17 cellular contexts compared by ENCODE assay signal in genomic region chr15:25706176-25706970, GRCh38.
"Had no signal": no experiment of that assay in that cellular context is flagged by ENCODE, and none has a peak within 500 bp of the region (broad histone marks: within the 10 kb centered on the region; RNA-seq: fewer than 3 reads in every experiment).

No MANE protein-coding gene starts in this region.

- DNase-seq: effector memory CD8-positive, alpha-beta T cell; foreskin keratinocyte; kidney; left cardiac atrium; left ventricle myocardium inferior; mesenchymal stem cell; naive B cell; psoas muscle; retina; right lobe of liver; stimulated activated CD4-positive, alpha-beta T cell treated with anti-CD3 and anti-CD28 coated beads, Interleukin-12 subunit alpha, Interleukin-12 subunit beta, amount 100 ng/mL, for 4 hours; stimulated activated naive CD4-positive, alpha-beta T cell treated with Interleukin-2 at 50 U/mL for 16 hours; thyroid gland; uterus had no signal

- H3K27me3 ChIP-seq: foreskin keratinocyte, neutrophil, right lobe of liver, thyroid gland, uterus had no signal

- H3K9me3 ChIP-seq: left ventricle myocardium inferior, neutrophil, psoas muscle, right lobe of liver, thyroid gland, uterus had no signal

- H3K4me3 ChIP-seq: left ventricle myocardium inferior, lung, psoas muscle, right lobe of liver, skin epidermis, thyroid gland, uterus had no signal

- H3K4me1 ChIP-seq: foreskin keratinocyte, left ventricle myocardium inferior, psoas muscle, right lobe of liver, thyroid gland, uterus had no signal

- ATAC-seq: effector memory CD8-positive, alpha-beta T cell; foreskin keratinocyte; left cardiac atrium; psoas muscle; right lobe of liver had no signal

- H3K27ac ChIP-seq: foreskin keratinocyte, left ventricle myocardium inferior, neutrophil, psoas muscle, right lobe of liver, skin epidermis, thyroid gland, uterus had no signal

- H3K36me3 ChIP-seq: left ventricle myocardium inferior, neutrophil, right lobe of liver, thyroid gland, uterus had no signal
